In the genomic region with DNA sequence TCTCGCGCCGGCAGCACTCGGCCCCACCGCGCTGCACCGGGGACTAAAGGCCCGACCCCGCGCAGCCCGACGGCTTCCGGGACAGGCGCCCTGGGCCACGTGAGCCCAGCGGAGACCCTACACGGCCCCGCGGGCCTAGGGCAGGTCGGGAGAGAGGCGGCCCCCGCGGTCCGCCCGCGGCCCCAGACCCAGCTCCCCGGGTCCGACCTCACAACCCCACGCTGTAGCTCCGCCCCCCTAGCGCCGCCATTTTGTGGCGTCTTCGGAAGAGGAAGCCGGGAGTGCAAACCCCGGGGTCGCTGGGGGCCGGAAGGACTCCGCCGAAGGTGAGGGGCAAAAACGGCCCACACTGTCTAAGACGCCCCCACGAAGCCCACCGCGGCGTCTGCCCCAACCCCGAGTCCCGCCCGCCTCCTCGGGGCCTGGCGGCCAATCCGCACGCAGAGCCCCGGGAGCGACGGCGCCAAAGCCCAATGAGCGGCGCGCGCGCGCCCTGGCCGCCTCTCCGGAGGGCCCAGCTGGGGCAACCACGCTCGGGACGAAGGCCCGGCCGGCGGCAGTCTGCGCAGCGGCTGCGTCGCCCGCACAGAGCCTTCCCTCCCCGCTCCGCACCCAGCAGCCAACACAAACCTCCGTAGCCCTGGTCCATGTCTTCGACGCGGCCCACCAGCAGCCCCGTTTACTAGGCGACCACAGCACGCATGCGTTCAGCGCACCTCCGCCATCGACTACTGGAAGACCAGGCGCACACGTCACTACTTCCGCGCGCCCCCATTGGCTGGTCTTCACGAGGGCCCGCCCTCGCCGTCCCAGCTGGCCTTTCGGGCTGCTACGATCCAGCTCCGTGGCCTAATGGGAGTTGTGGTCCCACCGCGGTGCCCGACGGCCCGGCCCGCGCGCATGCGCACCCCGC, we compare ENCODE assay signal across 1 cellular context.
TF ChIP-seq lines count a peak whose summit lies in the region.

A gene (minus strand): TSS at position 705 of the 913 bp plus-strand sequence. CDS start 56 bp downstream, at position 649.

TF ChIP-seq in K562, 482 proteins besides CTCF, POLR2A, EP300 and RAD21 (continued from another document and continues in another):
- TF ChIP-seq, protein P1, sequence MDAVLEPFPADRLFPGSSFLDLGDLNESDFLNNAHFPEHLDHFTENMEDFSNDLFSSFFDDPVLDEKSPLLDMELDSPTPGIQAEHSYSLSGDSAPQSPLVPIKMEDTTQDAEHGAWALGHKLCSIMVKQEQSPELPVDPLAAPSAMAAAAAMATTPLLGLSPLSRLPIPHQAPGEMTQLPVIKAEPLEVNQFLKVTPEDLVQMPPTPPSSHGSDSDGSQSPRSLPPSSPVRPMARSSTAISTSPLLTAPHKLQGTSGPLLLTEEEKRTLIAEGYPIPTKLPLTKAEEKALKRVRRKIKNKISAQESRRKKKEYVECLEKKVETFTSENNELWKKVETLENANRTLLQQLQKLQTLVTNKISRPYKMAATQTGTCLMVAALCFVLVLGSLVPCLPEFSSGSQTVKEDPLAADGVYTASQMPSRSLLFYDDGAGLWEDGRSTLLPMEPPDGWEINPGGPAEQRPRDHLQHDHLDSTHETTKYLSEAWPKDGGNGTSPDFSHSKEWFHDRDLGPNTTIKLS (IDR thresholded peaks at IDR 0.05; ENCODE audit: borderline replicate concordance, low read depth), result no peak
- TF ChIP-seq NBN (IDR thresholded peaks at IDR 0.05; ENCODE audit: low read depth) (no peak), NFRKB (IDR thresholded peaks at IDR 0.05; ENCODE audit: low read depth) (peak; percentile 55; the same call in 1 of the 2 replicates), ZNF133 (CRISPR knock-in tag; IDR thresholded peaks at IDR 0.05) (no peak), CREBBP (IDR thresholded peaks at IDR 0.05; ENCODE audit: low read depth, low read length) (no peak), CXXC5 (CRISPR knock-in tag; IDR thresholded peaks at IDR 0.05) (peak; percentile 59; the same call in 1 of the 2 replicates), MYNN (IDR thresholded peaks at IDR 0.05) (peak; percentile 84), MYNN (CRISPR knock-in tag; IDR thresholded peaks at IDR 0.05) (no peak), ZNF766 (CRISPR knock-in tag; conservative IDR thresholded peaks at IDR 0.05) (peak; percentile 80; the same call in 1 of the 2 replicates), HMGN3 (IDR thresholded peaks at IDR 0.05; ENCODE audit: borderline replicate concordance, extremely low read depth, insufficient read length, low read depth, low read length) (peak; percentile 60), SAFB (IDR thresholded peaks at IDR 0.05; ENCODE audit: borderline replicate concordance, low read depth, low read length) (0 out of 2 replicates have a peak, but pooled peaks have one; percentile 4), YY1 (IDR thresholded peaks at IDR 0.05; ENCODE audit: borderline replicate concordance in 1 of 3, control insufficient read depth in 1 of 3, extremely low read depth in 1 of 3, insufficient read depth in 3 of 3, insufficient read length in 1 of 3, insufficient replicate concordance in 2 of 3, low read depth in 1 of 3, low read length in 2 of 3) (peak; percentile 81 to 97 (median 95)), MIER1 (IDR thresholded peaks at IDR 0.05; ENCODE audit: low read depth) (no peak), SREBF2 (CRISPR knock-in tag; IDR thresholded peaks at IDR 0.05) (no peak), CCNT2 (IDR thresholded peaks at IDR 0.05; ENCODE audit: borderline replicate concordance, extremely low read depth, insufficient read length, low read depth, low read length) (peak; percentile 44), PTRF (tag; IDR thresholded peaks at IDR 0.05) (no peak), CSDE1 (IDR thresholded peaks at IDR 0.05) (no peak), RBM14 (IDR thresholded peaks at IDR 0.05; ENCODE audit: borderline replicate concordance, insufficient read depth, low read depth, low read length) (peak; percentile 44; the same call in 1 of the 2 replicates), RB1 (IDR thresholded peaks at IDR 0.05; ENCODE audit: low read depth) (peak; percentile 89; the same call in 1 of the 2 replicates), ZBED1 (IDR thresholded peaks at IDR 0.05) (peak; percentile 28; the same call in 1 of the 2 replicates), RBFOX2 (IDR thresholded peaks at IDR 0.05; ENCODE audit: low read depth, low read length) (peak; percentile 90), POLR2AphosphoS5 (IDR thresholded peaks at IDR 0.05; ENCODE audit: control insufficient read depth, insufficient read depth, low read depth, low read length) (peak; percentile 90), L3MBTL2 (IDR thresholded peaks at IDR 0.05) (peak; percentile 42)
- TF ChIP-seq, protein P2, sequence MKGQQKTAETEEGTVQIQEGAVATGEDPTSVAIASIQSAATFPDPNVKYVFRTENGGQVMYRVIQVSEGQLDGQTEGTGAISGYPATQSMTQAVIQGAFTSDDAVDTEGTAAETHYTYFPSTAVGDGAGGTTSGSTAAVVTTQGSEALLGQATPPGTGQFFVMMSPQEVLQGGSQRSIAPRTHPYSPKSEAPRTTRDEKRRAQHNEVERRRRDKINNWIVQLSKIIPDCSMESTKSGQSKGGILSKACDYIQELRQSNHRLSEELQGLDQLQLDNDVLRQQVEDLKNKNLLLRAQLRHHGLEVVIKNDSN (CRISPR knock-in tag; IDR thresholded peaks at IDR 0.05), result 0 out of 2 replicates have a peak, but pooled peaks have one; percentile 18
- TF ChIP-seq, protein P3, sequence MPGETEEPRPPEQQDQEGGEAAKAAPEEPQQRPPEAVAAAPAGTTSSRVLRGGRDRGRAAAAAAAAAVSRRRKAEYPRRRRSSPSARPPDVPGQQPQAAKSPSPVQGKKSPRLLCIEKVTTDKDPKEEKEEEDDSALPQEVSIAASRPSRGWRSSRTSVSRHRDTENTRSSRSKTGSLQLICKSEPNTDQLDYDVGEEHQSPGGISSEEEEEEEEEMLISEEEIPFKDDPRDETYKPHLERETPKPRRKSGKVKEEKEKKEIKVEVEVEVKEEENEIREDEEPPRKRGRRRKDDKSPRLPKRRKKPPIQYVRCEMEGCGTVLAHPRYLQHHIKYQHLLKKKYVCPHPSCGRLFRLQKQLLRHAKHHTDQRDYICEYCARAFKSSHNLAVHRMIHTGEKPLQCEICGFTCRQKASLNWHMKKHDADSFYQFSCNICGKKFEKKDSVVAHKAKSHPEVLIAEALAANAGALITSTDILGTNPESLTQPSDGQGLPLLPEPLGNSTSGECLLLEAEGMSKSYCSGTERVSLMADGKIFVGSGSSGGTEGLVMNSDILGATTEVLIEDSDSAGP (CRISPR knock-in tag; IDR thresholded peaks at IDR 0.05), result no peak
- TF ChIP-seq, protein P4, sequence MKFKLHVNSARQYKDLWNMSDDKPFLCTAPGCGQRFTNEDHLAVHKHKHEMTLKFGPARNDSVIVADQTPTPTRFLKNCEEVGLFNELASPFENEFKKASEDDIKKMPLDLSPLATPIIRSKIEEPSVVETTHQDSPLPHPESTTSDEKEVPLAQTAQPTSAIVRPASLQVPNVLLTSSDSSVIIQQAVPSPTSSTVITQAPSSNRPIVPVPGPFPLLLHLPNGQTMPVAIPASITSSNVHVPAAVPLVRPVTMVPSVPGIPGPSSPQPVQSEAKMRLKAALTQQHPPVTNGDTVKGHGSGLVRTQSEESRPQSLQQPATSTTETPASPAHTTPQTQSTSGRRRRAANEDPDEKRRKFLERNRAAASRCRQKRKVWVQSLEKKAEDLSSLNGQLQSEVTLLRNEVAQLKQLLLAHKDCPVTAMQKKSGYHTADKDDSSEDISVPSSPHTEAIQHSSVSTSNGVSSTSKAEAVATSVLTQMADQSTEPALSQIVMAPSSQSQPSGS (CRISPR knock-in tag; IDR thresholded peaks at IDR 0.05), result peak; percentile 80; the same call in 1 of the 2 replicates
- TF ChIP-seq, protein P5, sequence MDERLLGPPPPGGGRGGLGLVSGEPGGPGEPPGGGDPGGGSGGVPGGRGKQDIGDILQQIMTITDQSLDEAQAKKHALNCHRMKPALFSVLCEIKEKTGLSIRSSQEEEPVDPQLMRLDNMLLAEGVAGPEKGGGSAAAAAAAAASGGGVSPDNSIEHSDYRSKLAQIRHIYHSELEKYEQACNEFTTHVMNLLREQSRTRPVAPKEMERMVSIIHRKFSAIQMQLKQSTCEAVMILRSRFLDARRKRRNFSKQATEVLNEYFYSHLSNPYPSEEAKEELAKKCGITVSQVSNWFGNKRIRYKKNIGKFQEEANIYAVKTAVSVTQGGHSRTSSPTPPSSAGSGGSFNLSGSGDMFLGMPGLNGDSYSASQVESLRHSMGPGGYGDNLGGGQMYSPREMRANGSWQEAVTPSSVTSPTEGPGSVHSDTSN (CRISPR knock-in tag; IDR thresholded peaks at IDR 0.05; ENCODE audit: low read depth), result peak; percentile 95
- TF ChIP-seq, protein P5 (tag; conservative IDR thresholded peaks at IDR 0.05; ENCODE audit: low read depth), result peak; percentile 80
- TF ChIP-seq, protein P6, sequence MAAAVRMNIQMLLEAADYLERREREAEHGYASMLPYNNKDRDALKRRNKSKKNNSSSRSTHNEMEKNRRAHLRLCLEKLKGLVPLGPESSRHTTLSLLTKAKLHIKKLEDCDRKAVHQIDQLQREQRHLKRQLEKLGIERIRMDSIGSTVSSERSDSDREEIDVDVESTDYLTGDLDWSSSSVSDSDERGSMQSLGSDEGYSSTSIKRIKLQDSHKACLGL (CRISPR knock-in tag; IDR thresholded peaks at IDR 0.05; ENCODE audit: borderline replicate concordance, poor library complexity, severe bottlenecking), result no peak
- TF ChIP-seq, protein P7, sequence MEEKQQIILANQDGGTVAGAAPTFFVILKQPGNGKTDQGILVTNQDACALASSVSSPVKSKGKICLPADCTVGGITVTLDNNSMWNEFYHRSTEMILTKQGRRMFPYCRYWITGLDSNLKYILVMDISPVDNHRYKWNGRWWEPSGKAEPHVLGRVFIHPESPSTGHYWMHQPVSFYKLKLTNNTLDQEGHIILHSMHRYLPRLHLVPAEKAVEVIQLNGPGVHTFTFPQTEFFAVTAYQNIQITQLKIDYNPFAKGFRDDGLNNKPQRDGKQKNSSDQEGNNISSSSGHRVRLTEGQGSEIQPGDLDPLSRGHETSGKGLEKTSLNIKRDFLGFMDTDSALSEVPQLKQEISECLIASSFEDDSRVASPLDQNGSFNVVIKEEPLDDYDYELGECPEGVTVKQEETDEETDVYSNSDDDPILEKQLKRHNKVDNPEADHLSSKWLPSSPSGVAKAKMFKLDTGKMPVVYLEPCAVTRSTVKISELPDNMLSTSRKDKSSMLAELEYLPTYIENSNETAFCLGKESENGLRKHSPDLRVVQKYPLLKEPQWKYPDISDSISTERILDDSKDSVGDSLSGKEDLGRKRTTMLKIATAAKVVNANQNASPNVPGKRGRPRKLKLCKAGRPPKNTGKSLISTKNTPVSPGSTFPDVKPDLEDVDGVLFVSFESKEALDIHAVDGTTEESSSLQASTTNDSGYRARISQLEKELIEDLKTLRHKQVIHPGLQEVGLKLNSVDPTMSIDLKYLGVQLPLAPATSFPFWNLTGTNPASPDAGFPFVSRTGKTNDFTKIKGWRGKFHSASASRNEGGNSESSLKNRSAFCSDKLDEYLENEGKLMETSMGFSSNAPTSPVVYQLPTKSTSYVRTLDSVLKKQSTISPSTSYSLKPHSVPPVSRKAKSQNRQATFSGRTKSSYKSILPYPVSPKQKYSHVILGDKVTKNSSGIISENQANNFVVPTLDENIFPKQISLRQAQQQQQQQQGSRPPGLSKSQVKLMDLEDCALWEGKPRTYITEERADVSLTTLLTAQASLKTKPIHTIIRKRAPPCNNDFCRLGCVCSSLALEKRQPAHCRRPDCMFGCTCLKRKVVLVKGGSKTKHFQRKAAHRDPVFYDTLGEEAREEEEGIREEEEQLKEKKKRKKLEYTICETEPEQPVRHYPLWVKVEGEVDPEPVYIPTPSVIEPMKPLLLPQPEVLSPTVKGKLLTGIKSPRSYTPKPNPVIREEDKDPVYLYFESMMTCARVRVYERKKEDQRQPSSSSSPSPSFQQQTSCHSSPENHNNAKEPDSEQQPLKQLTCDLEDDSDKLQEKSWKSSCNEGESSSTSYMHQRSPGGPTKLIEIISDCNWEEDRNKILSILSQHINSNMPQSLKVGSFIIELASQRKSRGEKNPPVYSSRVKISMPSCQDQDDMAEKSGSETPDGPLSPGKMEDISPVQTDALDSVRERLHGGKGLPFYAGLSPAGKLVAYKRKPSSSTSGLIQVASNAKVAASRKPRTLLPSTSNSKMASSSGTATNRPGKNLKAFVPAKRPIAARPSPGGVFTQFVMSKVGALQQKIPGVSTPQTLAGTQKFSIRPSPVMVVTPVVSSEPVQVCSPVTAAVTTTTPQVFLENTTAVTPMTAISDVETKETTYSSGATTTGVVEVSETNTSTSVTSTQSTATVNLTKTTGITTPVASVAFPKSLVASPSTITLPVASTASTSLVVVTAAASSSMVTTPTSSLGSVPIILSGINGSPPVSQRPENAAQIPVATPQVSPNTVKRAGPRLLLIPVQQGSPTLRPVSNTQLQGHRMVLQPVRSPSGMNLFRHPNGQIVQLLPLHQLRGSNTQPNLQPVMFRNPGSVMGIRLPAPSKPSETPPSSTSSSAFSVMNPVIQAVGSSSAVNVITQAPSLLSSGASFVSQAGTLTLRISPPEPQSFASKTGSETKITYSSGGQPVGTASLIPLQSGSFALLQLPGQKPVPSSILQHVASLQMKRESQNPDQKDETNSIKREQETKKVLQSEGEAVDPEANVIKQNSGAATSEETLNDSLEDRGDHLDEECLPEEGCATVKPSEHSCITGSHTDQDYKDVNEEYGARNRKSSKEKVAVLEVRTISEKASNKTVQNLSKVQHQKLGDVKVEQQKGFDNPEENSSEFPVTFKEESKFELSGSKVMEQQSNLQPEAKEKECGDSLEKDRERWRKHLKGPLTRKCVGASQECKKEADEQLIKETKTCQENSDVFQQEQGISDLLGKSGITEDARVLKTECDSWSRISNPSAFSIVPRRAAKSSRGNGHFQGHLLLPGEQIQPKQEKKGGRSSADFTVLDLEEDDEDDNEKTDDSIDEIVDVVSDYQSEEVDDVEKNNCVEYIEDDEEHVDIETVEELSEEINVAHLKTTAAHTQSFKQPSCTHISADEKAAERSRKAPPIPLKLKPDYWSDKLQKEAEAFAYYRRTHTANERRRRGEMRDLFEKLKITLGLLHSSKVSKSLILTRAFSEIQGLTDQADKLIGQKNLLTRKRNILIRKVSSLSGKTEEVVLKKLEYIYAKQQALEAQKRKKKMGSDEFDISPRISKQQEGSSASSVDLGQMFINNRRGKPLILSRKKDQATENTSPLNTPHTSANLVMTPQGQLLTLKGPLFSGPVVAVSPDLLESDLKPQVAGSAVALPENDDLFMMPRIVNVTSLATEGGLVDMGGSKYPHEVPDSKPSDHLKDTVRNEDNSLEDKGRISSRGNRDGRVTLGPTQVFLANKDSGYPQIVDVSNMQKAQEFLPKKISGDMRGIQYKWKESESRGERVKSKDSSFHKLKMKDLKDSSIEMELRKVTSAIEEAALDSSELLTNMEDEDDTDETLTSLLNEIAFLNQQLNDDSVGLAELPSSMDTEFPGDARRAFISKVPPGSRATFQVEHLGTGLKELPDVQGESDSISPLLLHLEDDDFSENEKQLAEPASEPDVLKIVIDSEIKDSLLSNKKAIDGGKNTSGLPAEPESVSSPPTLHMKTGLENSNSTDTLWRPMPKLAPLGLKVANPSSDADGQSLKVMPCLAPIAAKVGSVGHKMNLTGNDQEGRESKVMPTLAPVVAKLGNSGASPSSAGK (IDR thresholded peaks at IDR 0.05), result no peak
